Comparison of ENCODE assay signal across 1 cellular context in the genomic region with DNA sequence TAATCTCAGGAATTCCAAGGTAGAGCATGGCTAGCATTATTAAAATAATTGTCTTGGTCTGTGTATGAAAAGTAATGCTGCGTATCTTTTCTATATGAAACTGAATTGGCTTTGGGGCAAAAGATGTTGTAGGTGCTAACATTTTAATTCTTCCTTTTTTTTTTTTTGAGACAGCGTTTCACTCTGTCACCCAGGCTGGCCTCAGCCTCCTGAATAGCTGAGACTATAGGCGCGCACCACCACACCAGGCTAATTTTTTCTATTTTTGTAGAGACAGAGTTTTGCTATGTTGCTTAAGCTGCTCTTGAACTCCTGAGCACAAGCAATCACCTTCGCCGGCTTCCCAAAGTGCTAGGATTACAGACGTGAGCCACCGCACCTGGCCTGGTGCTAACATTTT.
A peak's percentile ranks its signal among the peaks of the same experiment; 100 is the strongest.
TF ChIP-seq lines count a peak whose summit lies in the region.

No MANE protein-coding gene starts in this region.

TF ChIP-seq in K562, 482 proteins besides CTCF, POLR2A, EP300 and RAD21:
- TF ChIP-seq ZNF395 (CRISPR knock-in tag; IDR thresholded peaks at IDR 0.05) (no peak), ZNF316 (IDR thresholded peaks at IDR 0.05) (peak; percentile 39; the same call in 1 of the 2 replicates), POLR2G (IDR thresholded peaks at IDR 0.05; ENCODE audit: low read depth, low read length) (no peak), SREBF1 (IDR thresholded peaks at IDR 0.05; ENCODE audit: borderline replicate concordance, low read depth, low read length) (no peak), DMBX1 (CRISPR knock-in tag; IDR thresholded peaks at IDR 0.05; ENCODE audit: borderline replicate concordance) (no peak)
